ENCODE assay signal across 15 cellular contexts in genomic region chrX:29044802-29045201, GRCh38.
DNase-seq lines count a peak whose midpoint lies in the region; ATAC-seq, FAIRE-seq and TF ChIP-seq lines count a peak whose summit lies in the region.
"Had no signal": no experiment of that assay in that cellular context is flagged by ENCODE, and none has a peak within 500 bp of the region (broad histone marks: within the 10 kb centered on the region; RNA-seq: fewer than 3 reads in every experiment).

No MANE protein-coding gene starts in this region.

- in situ Hi-C loops in HepG2 (cut with HindIII; ENCODE audit: extremely low pct_ligation_motif_present, low pct_unique_long_range_greater_than_20kb): no loop called here
- in situ Hi-C loops in KBM-7 (cut with MboI; ENCODE audit: low pct_unique_long_range_greater_than_20kb, low sequenced_read_pairs): no loop called here

- CTCF ChIA-PET in HepG2 (lab: Yijun Ruan, JAX; ENCODE audit: low intra/inter-chr PET ratio, low total read pairs): no interaction called here

- no peaks in the 10 kb centered on the region for H4K20me1 ChIP-seq in HepG2 (ENCODE audit: insufficient read depth, low read length)

- TF ChIP-seq RAD21 in liver (IDR thresholded peaks at IDR 0.05) (peak; percentile 56 to 68), HepG2 (CRISPR knock-in tag; IDR thresholded peaks at IDR 0.05) (no peak)

- intact Hi-C loops in HepG2 (cut with micrococcal nuclease; ENCODE audit: unreplicated experiment): no loop called here

- H3K79me2 ChIP-seq in HepG2 (ENCODE audit: insufficient read depth, low read length): no peaks in the 10 kb centered on the region

- H3K4me1 ChIP-seq in liver (ENCODE audit: control insufficient read depth in 4 of 4, insufficient read depth in 4 of 4, low read length in 3 of 4) (no peaks in the 10 kb centered on the region), HepG2 (ENCODE audit: insufficient read depth, low read length) (no peaks in the 10 kb centered on the region)
- H3K4me1 ChIP-seq: gastrocnemius medialis, SJSA1, upper lobe of right lung had no signal

- no peak for TF ChIP-seq POLR2A in HepG2 (IDR thresholded peaks at IDR 0.05; ENCODE audit: insufficient read depth in 1 of 2, low read depth in 2 of 2, low read length in 2 of 2)

- ATAC-seq in HepG2: no peak
- ATAC-seq: gastrocnemius medialis, upper lobe of right lung had no signal

- 53% methylated on average over 4 of the region's 4 CpGs for WGBS in liver
- 37% methylated on average over 4 of the region's 4 CpGs for WGBS in HepG2 (ENCODE audit: low lambda C conversion rate)

- DNase-seq in HepG2 (ENCODE audit: low spot score): no peak
- DNase-seq in fibroblast of the aortic adventitia (ENCODE audit: low read depth): peak; percentile 40
- DNase-seq in putamen (ENCODE audit: low spot score): no peak
- no peak for DNase-seq in NCI-H226
- no peak for DNase-seq in NCI-H1930 (lab: John Stamatoyannopoulos, UW)
- DNase-seq in KBM-7: no peak
- DNase-seq: activated naive CD8-positive, alpha-beta T cell treated with anti-CD3 and anti-CD28 coated beads for 36 hours; gastrocnemius medialis; NCI-H1048; stimulated activated CD4-positive, alpha-beta T cell treated with anti-CD3 and anti-CD28 coated beads, Interleukin-4, amount 100 ng/mL, for 1 hour; upper lobe of right lung had no signal

- H3K27ac ChIP-seq in liver (ENCODE audit: low read depth in 1 of 2, low read length in 2 of 2) (no peak overlapping the region), HepG2 (ENCODE audit: extremely low read length, insufficient read depth, low read length) (no peak overlapping the region), VCaP (no peak overlapping the region)
- H3K27ac ChIP-seq: gastrocnemius medialis, SJSA1, upper lobe of right lung had no signal

- TF ChIP-seq CTCF in liver (IDR thresholded peaks at IDR 0.05; ENCODE audit: low read depth, low read length, missing input control) (no peak), HepG2 (CRISPR knock-in tag; IDR thresholded peaks at IDR 0.05) (no peak), VCaP (conservative IDR thresholded peaks at IDR 0.05) (peak; percentile 61), fibroblast of the aortic adventitia (IDR thresholded peaks at IDR 0.05; ENCODE audit: insufficient read depth, low read length) (peak; percentile 39)

- no peak overlapping the region for H3K4me3 ChIP-seq in liver (ENCODE audit: low read depth in 1 of 3, low read length in 3 of 3)
- H3K4me3 ChIP-seq in HepG2 (replicated peaks in 1 of 3; ENCODE audit: insufficient read depth in 1 of 3, low read depth in 2 of 3, low read length in 3 of 3): no peak overlapping the region
- H3K4me3 ChIP-seq in fibroblast of the aortic adventitia (ENCODE audit: low read depth, low read length): no peak overlapping the region
- H3K4me3 ChIP-seq: gastrocnemius medialis, SJSA1, upper lobe of right lung had no signal

- H3K9me3 ChIP-seq in liver (ENCODE audit: control insufficient read depth in 4 of 4, low read length in 3 of 4) (no peaks in the 10 kb centered on the region), HepG2 (ENCODE audit: low read length) (no peaks in the 10 kb centered on the region)
- H3K9me3 ChIP-seq: gastrocnemius medialis, SJSA1, upper lobe of right lung had no signal

- FAIRE-seq in HepG2 (lab: Jason Lieb, UNC): no peak
- FAIRE-seq: keratinocyte had no signal

- H3K27me3 ChIP-seq in liver (ENCODE audit: control insufficient read depth in 4 of 4, insufficient read depth in 4 of 4, low read length in 3 of 4) (no peaks in the 10 kb centered on the region), HepG2 (ENCODE audit: control insufficient read depth in 1 of 2, insufficient read depth in 2 of 2, low read length in 2 of 2) (no peaks in the 10 kb centered on the region)
- H3K27me3 ChIP-seq: gastrocnemius medialis, SJSA1, upper lobe of right lung had no signal

- H3K9ac ChIP-seq in liver (ENCODE audit: low read depth in 1 of 2, low read length in 2 of 2): no peak overlapping the region
- H3K9ac ChIP-seq in HepG2 (ENCODE audit: insufficient read depth, low read depth, low read length): no peak overlapping the region

- no peaks in the 10 kb centered on the region for H3K36me3 ChIP-seq in liver (ENCODE audit: control insufficient read depth in 4 of 4, insufficient read depth in 3 of 4, low read depth in 1 of 4, low read length in 3 of 4)
- no peaks in the 10 kb centered on the region for H3K36me3 ChIP-seq in HepG2 (replicated peaks in 1 of 2; ENCODE audit: control insufficient read depth in 1 of 2, insufficient read depth in 2 of 2, low read length in 2 of 2)
- H3K36me3 ChIP-seq: gastrocnemius medialis, SJSA1, upper lobe of right lung had no signal

- no peak overlapping the region for H3K4me2 ChIP-seq in HepG2 (ENCODE audit: low read depth, low read length)

- no peak overlapping the region for H2AFZ ChIP-seq in HepG2 (ENCODE audit: low read length)

- no TSS peak for BruUV-seq in HepG2 (replicated peaks; lab: Mats Ljungman, UMichigan)

- no peak for TF ChIP-seq EP300 in HepG2 (IDR thresholded peaks at IDR 0.05; ENCODE audit: low read depth in 2 of 2, low read length in 2 of 2)
- TF ChIP-seq EP300 in HepG2 (CRISPR knock-in tag; IDR thresholded peaks at IDR 0.05; ENCODE audit: borderline replicate concordance): no peak

- POLR2A ChIA-PET in HepG2 (lab: Yijun Ruan, JAX): no interaction called here

TF ChIP-seq in liver, 16 proteins besides CTCF, POLR2A, EP300 and RAD21 (continues in another document):
- TF ChIP-seq GABPA (IDR thresholded peaks at IDR 0.05 in 1 of 2, conservative IDR thresholded peaks at IDR 0.05 in 1 of 2): no peak
- TF ChIP-seq FOXA2 (IDR thresholded peaks at IDR 0.05): no peak
- no peak for TF ChIP-seq RXRA (IDR thresholded peaks at IDR 0.05)
- no peak for TF ChIP-seq JUND (IDR thresholded peaks at IDR 0.05)
- TF ChIP-seq NR2F2 (IDR thresholded peaks at IDR 0.05): no peak
- TF ChIP-seq ZBTB33 (IDR thresholded peaks at IDR 0.05): no peak
- no peak for TF ChIP-seq FOXA1 (IDR thresholded peaks at IDR 0.05)
- TF ChIP-seq HNF4G (IDR thresholded peaks at IDR 0.05): no peak
- TF ChIP-seq YY1 (IDR thresholded peaks at IDR 0.05): no peak
- TF ChIP-seq EGR1 (IDR thresholded peaks at IDR 0.05; ENCODE audit: low read depth in 2 of 2): no peak
- TF ChIP-seq ATF3 (IDR thresholded peaks at IDR 0.05): no peak
- no peak for TF ChIP-seq MAX (IDR thresholded peaks at IDR 0.05)
- no peak for TF ChIP-seq TAF1 (conservative IDR thresholded peaks at IDR 0.05)

TF ChIP-seq in HepG2, 621 proteins besides CTCF, POLR2A, EP300 and RAD21 (continues in another document):
- TF ChIP-seq ZNF451 (CRISPR knock-in tag; IDR thresholded peaks at IDR 0.05): no peak
- TF ChIP-seq ZNF512B (CRISPR knock-in tag; IDR thresholded peaks at IDR 0.05; ENCODE audit: borderline replicate concordance): no peak
- TF ChIP-seq FIP1L1 (IDR thresholded peaks at IDR 0.05; ENCODE audit: borderline replicate concordance, insufficient read depth, low read depth, low read length): no peak
- TF ChIP-seq E2F2 (CRISPR knock-in tag; IDR thresholded peaks at IDR 0.05; ENCODE audit: borderline replicate concordance): no peak
- no peak for TF ChIP-seq ZNF280B (CRISPR knock-in tag; IDR thresholded peaks at IDR 0.05; ENCODE audit: borderline replicate concordance)
- TF ChIP-seq GATAD1 (CRISPR knock-in tag; IDR thresholded peaks at IDR 0.05): no peak
- TF ChIP-seq XRCC5 (optimal IDR thresholded peaks at IDR 0.05; ENCODE audit: low read length): no peak

Comparison
In these comparisons a context has a peak if more than half of its experiments do, and no peak if none do; other contexts are left out.
1. CTCF ChIP-seq: peak in VCaP (single experiment) and fibroblast of the aortic adventitia (single experiment); none in liver (single experiment) and HepG2 (single experiment).